ENCODE assay signal across 2 cellular contexts in genomic region chrX:73401591-73402266, GRCh38.
TF ChIP-seq lines count a peak whose summit lies in the region.

No MANE protein-coding gene starts in this region.

TF ChIP-seq in H1, 55 proteins besides CTCF, POLR2A, EP300 and RAD21:
- no peak for TF ChIP-seq PHF8 (conservative IDR thresholded peaks at IDR 0.05; ENCODE audit: low read depth, low read length)
- TF ChIP-seq ASH2L (IDR thresholded peaks at IDR 0.05; ENCODE audit: low read length) = peak; percentile 39
TF ChIP-seq in H1: peak in this region for 1.

TF ChIP-seq in HEK293T, 16 proteins besides CTCF, POLR2A, EP300 and RAD21:
- TF ChIP-seq ZNF384 (IDR thresholded peaks at IDR 0.05) (no peak), FOXM1 (IDR thresholded peaks at IDR 0.05; ENCODE audit: borderline replicate concordance) (no peak), HDGF (IDR thresholded peaks at IDR 0.05; ENCODE audit: borderline replicate concordance) (no peak), ARNT (IDR thresholded peaks at IDR 0.05) (no peak), FOXA1 (IDR thresholded peaks at IDR 0.05) (no peak), SUZ12 (IDR thresholded peaks at IDR 0.05) (no peak), SP1 (IDR thresholded peaks at IDR 0.05) (no peak), CTBP1 (IDR thresholded peaks at IDR 0.05; ENCODE audit: borderline replicate concordance) (no peak), L3MBTL2 (conservative IDR thresholded peaks at IDR 0.05) (no peak), BHLHE40 (IDR thresholded peaks at IDR 0.05; ENCODE audit: borderline replicate concordance) (no peak), FOXK2 (IDR thresholded peaks at IDR 0.05) (no peak), LEF1 (IDR thresholded peaks at IDR 0.05; ENCODE audit: borderline replicate concordance) (no peak), TARDBP (IDR thresholded peaks at IDR 0.05) (no peak)
- TF ChIP-seq, protein P1, sequence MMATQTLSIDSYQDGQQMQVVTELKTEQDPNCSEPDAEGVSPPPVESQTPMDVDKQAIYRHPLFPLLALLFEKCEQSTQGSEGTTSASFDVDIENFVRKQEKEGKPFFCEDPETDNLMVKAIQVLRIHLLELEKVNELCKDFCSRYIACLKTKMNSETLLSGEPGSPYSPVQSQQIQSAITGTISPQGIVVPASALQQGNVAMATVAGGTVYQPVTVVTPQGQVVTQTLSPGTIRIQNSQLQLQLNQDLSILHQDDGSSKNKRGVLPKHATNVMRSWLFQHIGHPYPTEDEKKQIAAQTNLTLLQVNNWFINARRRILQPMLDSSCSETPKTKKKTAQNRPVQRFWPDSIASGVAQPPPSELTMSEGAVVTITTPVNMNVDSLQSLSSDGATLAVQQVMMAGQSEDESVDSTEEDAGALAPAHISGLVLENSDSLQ (IDR thresholded peaks at IDR 0.05) = no peak
TF ChIP-seq in HEK293T: peak in this region for 0.
